ENCODE assay signal across 25 cellular contexts in the genomic region with DNA sequence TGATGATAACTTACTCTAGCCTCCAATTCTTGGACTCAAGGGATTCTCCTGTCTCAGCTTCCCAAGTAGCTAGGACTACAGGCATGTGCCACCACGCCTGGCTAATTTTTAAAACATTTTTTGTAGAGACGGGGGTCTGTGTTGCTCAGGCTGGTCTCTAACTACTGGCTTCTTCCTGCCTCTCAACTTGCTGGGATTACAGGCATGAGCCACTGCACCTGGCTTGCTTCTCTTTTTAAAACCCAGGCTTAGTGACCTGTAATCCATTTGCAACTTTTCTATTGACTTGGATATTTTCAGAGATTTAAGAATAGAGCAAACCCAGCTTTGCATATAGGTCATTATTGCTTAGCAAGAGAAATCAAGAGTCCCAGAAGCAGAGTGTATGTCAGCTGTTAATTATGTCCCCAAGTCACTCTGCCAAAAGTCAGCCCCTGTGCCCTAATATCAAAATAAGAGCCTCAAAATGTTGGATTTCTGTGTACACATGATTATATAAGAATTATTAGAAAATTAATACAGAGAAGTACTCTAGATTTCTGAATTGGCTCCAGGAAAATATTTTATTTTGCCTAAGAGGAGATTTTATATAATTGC.
"Had no signal": no experiment of that assay in that cellular context is flagged by ENCODE, and none has a peak within 500 bp of the region (broad histone marks: within the 10 kb centered on the region; RNA-seq: fewer than 3 reads in every experiment).

No MANE protein-coding gene starts in this region.

- H3K4me3 ChIP-seq: adrenal gland, body of pancreas, coronary artery, dorsolateral prefrontal cortex, gastroesophageal sphincter, lung, skin epidermis, uterus had no signal

- H3K36me3 ChIP-seq: uterus had no signal

- DNase-seq: activated CD4-positive, alpha-beta T cell treated with anti-CD3 and anti-CD28 coated beads, Interleukin-2, amount 50 U/mL, for 1 hour; activated CD8-positive, alpha-beta T cell treated with anti-CD3 and anti-CD28 coated beads for 36 hours; activated naive CD4-positive, alpha-beta T cell; activated T-cell treated with anti-CD3 and anti-CD28 coated beads, Interleukin-2, amount 50 U/mL, for 4 hours; adrenal gland; aorta; body of pancreas; dorsolateral prefrontal cortex; effector memory CD4-positive, alpha-beta T cell; head of caudate nucleus; hypothalamus; kidney glomerular epithelial cell; posterior cingulate gyrus; stimulated activated CD4-positive, alpha-beta T cell treated with anti-CD3 and anti-CD28 coated beads, Interleukin-12 subunit alpha, Interleukin-12 subunit beta, amount 100 ng/mL, for 4 hours; stimulated activated CD4-positive, alpha-beta T cell treated with anti-CD3 and anti-CD28 coated beads, Interleukin-4, amount 100 ng/mL, for 1 hour; substantia nigra; T-helper 2 cell; uterus had no signal

- H3K4me1 ChIP-seq: body of pancreas, uterus had no signal

- H3K27me3 ChIP-seq: adrenal gland, body of pancreas, dorsolateral prefrontal cortex, gastroesophageal sphincter, uterus had no signal

- ATAC-seq: activated CD8-positive, alpha-beta T cell treated with anti-CD3 and anti-CD28 coated beads for 36 hours; activated T-cell treated with anti-CD3 and anti-CD28 coated beads, Interleukin-2, amount 50 U/mL, for 4 hours; body of pancreas; gastroesophageal sphincter; left lobe of liver; sciatic nerve; WTC11 had no signal

- H3K9me3 ChIP-seq: adrenal gland, body of pancreas, gastroesophageal sphincter, uterus had no signal

- H3K27ac ChIP-seq: body of pancreas, coronary artery, gastroesophageal sphincter had no signal
